Comparison of ENCODE assay signal across 8 cellular contexts in genomic region chr13:51221674-51222509, GRCh38. TPM values are rescaled to one million over a fixed set of nuclear protein-coding genes. Genes with fewer than 3 reads are reported as not detected.
DNase-seq lines count a peak whose midpoint lies in the region; ATAC-seq and TF ChIP-seq lines count a peak whose summit lies in the region.

A gene with protein sequence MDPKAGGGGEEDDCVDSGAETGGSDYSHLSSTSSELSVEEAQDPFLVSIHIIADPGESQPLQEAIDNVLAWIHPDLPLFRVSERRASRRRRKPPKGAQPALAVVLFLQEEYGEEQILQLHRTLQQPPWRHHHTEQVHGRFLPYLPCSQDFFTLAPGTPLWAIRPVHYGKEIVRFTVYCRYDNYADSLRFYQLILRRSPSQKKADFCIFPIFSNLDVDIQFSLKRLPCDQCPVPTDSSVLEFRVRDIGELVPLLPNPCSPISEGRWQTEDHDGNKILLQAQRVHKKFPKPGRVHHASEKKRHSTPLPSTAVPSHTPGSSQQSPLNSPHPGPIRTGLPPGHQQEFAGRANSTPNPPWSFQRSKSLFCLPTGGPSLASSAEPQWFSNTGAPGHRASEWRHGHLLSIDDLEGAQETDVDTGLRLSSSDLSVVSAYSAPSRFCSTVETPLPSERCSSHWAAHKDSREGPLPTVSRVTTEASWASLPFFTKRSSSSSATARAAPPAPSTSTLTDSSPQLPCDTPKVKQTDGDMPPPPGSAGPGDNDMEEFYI (plus strand): TSS chr13:51222398. CDS start chr13:51222502, 104 bp downstream.

- peaks cover 27% of the 10 kb centered on the region for H3K27me3 ChIP-seq in SJSA1 (replicated peaks)
- H3K27me3 ChIP-seq in ascending aorta: no peaks in the 10 kb centered on the region

- ATAC-seq in GM18517 (IDR thresholded peaks at IDR 0.05; ENCODE audit: unreplicated experiment): peak; percentile 61
- peak; percentile 92 for ATAC-seq in HG03432 (IDR thresholded peaks at IDR 0.05; ENCODE audit: unreplicated experiment)

- no peaks in the 10 kb centered on the region for H3K36me3 ChIP-seq in SJSA1
- H3K36me3 ChIP-seq in ascending aorta: no peaks in the 10 kb centered on the region

- DNase-seq in AG08396 (ENCODE audit: low spot score) (peak; percentile 87), SJSA1 (ENCODE audit: low read depth in 1 of 2, low spot score in 2 of 2) (no peak), ascending aorta (ENCODE audit: low spot score in 2 of 2) (peak in 1 of 2 donors; percentile 67), hypothalamus (lab: John Stamatoyannopoulos, UW) (peak in 39 of 51 donors; percentile 22 to 81 (median 43)), retinal pigment epithelial cell (ENCODE audit: low read depth) (no peak), NCI-H524 treated with DMSO at 0.1 percent for 48 hours (lab: John Stamatoyannopoulos, UW) (no peak)

- H3K4me3 ChIP-seq in SJSA1 (peak within 1 kb of the TSS; percentile 51), ascending aorta (peak within 1 kb of the TSS; percentile 82 to 92), retinal pigment epithelial cell (ENCODE audit: low read length) (peak within 1 kb of the TSS; percentile 91)

- H3K9me3 ChIP-seq in SJSA1 (replicated peaks) (no peaks in the 10 kb centered on the region), ascending aorta (no peaks in the 10 kb centered on the region)

- TF ChIP-seq CTCF in ascending aorta (IDR thresholded peaks at IDR 0.05): peak in 1 of 3 experiments; percentile 60
- TF ChIP-seq CTCF in retinal pigment epithelial cell (conservative IDR thresholded peaks at IDR 0.05; ENCODE audit: low read depth, low read length): no peak

- intact Hi-C loops in ascending aorta (cut with DNase I): loop anchor here (2.0 to 10.0 kb wide), 3 partner anchors 65 to 510 kb away; partner anchors contain the start of gene INTS6

- H3K4me1 ChIP-seq in SJSA1 (replicated peaks): peaks cover 10% of the 10 kb centered on the region
- no peaks in the 10 kb centered on the region for H3K4me1 ChIP-seq in ascending aorta

- no peak within 1 kb of the TSS for H3K27ac ChIP-seq in SJSA1
- H3K27ac ChIP-seq in ascending aorta: peak within 1 kb of the TSS in 1 of 2 donors; percentile 12

RNA-seq across cellular contexts. Expression of the gene that starts here (rescaled TPM):
- 0.29 TPM in 1 of 2 replicates, not detected in the other for total RNA-seq in SJSA1 (2014; rRNA removed; shearing (Covaris generic))
- total RNA-seq in ascending aorta: 22.4 TPM

Comparison
In these comparisons a context has a peak if more than half of its experiments do, and no peak if none do; other contexts are left out.
1. RNA of the gene that starts here (total RNA-seq): 22.4 TPM in ascending aorta (single experiment); 0.29 TPM in SJSA1; every median in the first group is over 10 times any median in the second.
2. DNase-seq: peak in AG08396 (single experiment) and hypothalamus (39 of 51); none in SJSA1 (0 of 2), retinal pigment epithelial cell (single experiment) and NCI-H524 treated with DMSO at 0.1 percent for 48 hours (single experiment).
3. Peak in every context shown above with its lines, with median percentiles within 50 percentile points of each other: H3K4me3 ChIP-seq.